ENCODE assay signal across 17 cellular contexts in genomic region chr16:565420-566330, GRCh38. TPM values are rescaled to one million over a fixed set of nuclear protein-coding genes. Genes with fewer than 3 reads are reported as not detected.
DNase-seq lines count a peak whose midpoint lies in the region; ATAC-seq and TF ChIP-seq lines count a peak whose summit lies in the region.
"Had no signal": no experiment of that assay in that cellular context is flagged by ENCODE, and none has a peak within 500 bp of the region (broad histone marks: within the 10 kb centered on the region; RNA-seq: fewer than 3 reads in every experiment).

No MANE protein-coding gene starts in this region.

- peak overlapping the region; percentile 73 to 95 (median 92) for H3K27ac Mint-ChIP-seq in nephron
- no peak overlapping the region for H3K27ac Mint-ChIP-seq in activated naive CD4-positive, alpha-beta T cell treated with anti-CD3 and anti-CD28 coated beads, Interleukin-2, amount 50 U/mL, for 72 hours

- no peak for TF ChIP-seq RAD21 in Ishikawa (IDR thresholded peaks at IDR 0.05; ENCODE audit: low read depth)

- peak overlapping the region; percentile 91 to 99 (median 98) for H3K4me2 ChIP-seq in BLaER1 treated with 17β-estradiol and CSF1 and Interleukin-3, amounts not matched to agents 10 nM and 100 nM

- ATAC-seq in activated naive CD4-positive, alpha-beta T cell treated with anti-CD3 and anti-CD28 coated beads, Interleukin-2, amount 50 U/mL, for 72 hours, result no peak

- H3K9me3 Mint-ChIP-seq in nephron, result no peaks in the 10 kb centered on the region
- no peaks in the 10 kb centered on the region for H3K9me3 Mint-ChIP-seq in activated naive CD4-positive, alpha-beta T cell treated with anti-CD3 and anti-CD28 coated beads, Interleukin-2, amount 50 U/mL, for 72 hours
- H3K9me3 Mint-ChIP-seq: activated CD4-positive, alpha-beta memory T cell treated with anti-CD3 and anti-CD28 coated beads for 36 hours; activated T-helper 2 cell treated with anti-CD3 and anti-CD28 coated beads, Interferon-gamma antibody, Interleukin-2, Interleukin-4, amounts not matched to agents 10 μg/mL and 5 μg/mL and 100 μg/mL, durations not matched to agents 14 hours and 24 hours and 36 hours had no signal

- peaks cover 27% of the 10 kb centered on the region for H3K4me1 Mint-ChIP-seq in nephron

- no peaks in the 10 kb centered on the region for H3K36me3 ChIP-seq in BLaER1 treated with 17β-estradiol and CSF1 and Interleukin-3, amounts not matched to agents 10 nM and 100 nM

- peaks cover 0 to 37% (median 11%) of the 10 kb centered on the region in 11 experiments; a peak in 12 of 22 replicates for H4K20me1 ChIP-seq in BLaER1 treated with 17β-estradiol and CSF1 and Interleukin-3, amounts not matched to agents 10 nM and 100 nM

- peak overlapping the region in 6 of 10 experiments; percentile 48 to 61 (median 55); a peak in 11 of 20 replicates for H3K4me3 ChIP-seq in BLaER1 treated with 17β-estradiol and CSF1 and Interleukin-3, amounts not matched to agents 10 nM and 100 nM

- peak overlapping the region; percentile 47 to 86 (median 76); a peak in 18 of 22 replicates for H3K27ac ChIP-seq in BLaER1 treated with 17β-estradiol and CSF1 and Interleukin-3, amounts not matched to agents 10 nM and 100 nM
- peak overlapping the region; percentile 70 for H3K27ac ChIP-seq in VCaP

- TF ChIP-seq CTCF in VCaP (conservative IDR thresholded peaks at IDR 0.05) (no peak), nephron (IDR thresholded peaks at IDR 0.05; ENCODE audit: unreplicated experiment in 3 of 3) (no peak)

- peaks cover 45 to 74% (median 58%) of the 10 kb centered on the region in 10 experiments for H3K4me1 ChIP-seq in BLaER1 treated with 17β-estradiol and CSF1 and Interleukin-3, amounts not matched to agents 10 nM and 100 nM

- peak overlapping the region; percentile 60 to 66 (median 61) for H3K4me3 Mint-ChIP-seq in nephron
- H3K4me3 Mint-ChIP-seq: activated CD4-positive, alpha-beta memory T cell treated with anti-CD3 and anti-CD28 coated beads for 36 hours had no signal

- DNase-seq in SW 1271 (lab: John Stamatoyannopoulos, UW), result no peak
- DNase-seq in NOMO-1 treated with DMSO at 0.1 percent for 48 hours (lab: John Stamatoyannopoulos, UW; ENCODE audit: unreplicated experiment), result no peak
- DNase-seq in NCI-H526 (lab: John Stamatoyannopoulos, UW), result no peak
- DNase-seq in activated naive CD4-positive, alpha-beta T cell treated with anti-CD3 and anti-CD28 coated beads, Interleukin-2, amount 50 U/mL, for 72 hours (ENCODE audit: low spot score in 2 of 2), result no peak
- DNase-seq: activated CD4-positive, alpha-beta memory T cell treated with anti-CD3 and anti-CD28 coated beads for 36 hours; DMS53; NCI-H1092 treated with DMSO at 0.1 percent for 48 hours; stimulated activated CD4-positive, alpha-beta T cell treated with anti-CD3 and anti-CD28 coated beads, Interleukin-15, amount 100 ng/mL, for 24 hours; T-helper 2 cell had no signal

- no peak for TF ChIP-seq EP300 in Ishikawa (IDR thresholded peaks at IDR 0.05; ENCODE audit: borderline replicate concordance)

- H3K9me3 ChIP-seq in BLaER1 treated with 17β-estradiol and CSF1 and Interleukin-3, amounts not matched to agents 10 nM and 100 nM (replicated peaks in 1 of 11), result no peaks in the 10 kb centered on the region

- no peaks in the 10 kb centered on the region for H3K36me3 Mint-ChIP-seq in nephron (ENCODE audit: low read depth)
- H3K36me3 Mint-ChIP-seq in activated naive CD4-positive, alpha-beta T cell treated with anti-CD3 and anti-CD28 coated beads, Interleukin-2, amount 50 U/mL, for 72 hours, result no peaks in the 10 kb centered on the region
- H3K36me3 Mint-ChIP-seq: activated CD4-positive, alpha-beta memory T cell treated with anti-CD3 and anti-CD28 coated beads for 36 hours had no signal

- peaks cover 24 to 36% (median 31%) of the 10 kb centered on the region in 11 experiments for H3K27me3 ChIP-seq in BLaER1 treated with 17β-estradiol and CSF1 and Interleukin-3, amounts not matched to agents 10 nM and 100 nM

- peaks cover 16% of the 10 kb centered on the region for H3K27me3 Mint-ChIP-seq in nephron (ENCODE audit: low read depth)

- H3K9ac ChIP-seq in BLaER1 treated with 17β-estradiol and CSF1 and Interleukin-3, amounts not matched to agents 10 nM and 100 nM, result peak overlapping the region in 10 of 11 experiments; percentile 69 to 94 (median 89); a peak in 19 of 22 replicates

TF ChIP-seq in Ishikawa, 13 proteins besides CTCF, POLR2A, EP300 and RAD21:
- TF ChIP-seq TCF12 (IDR thresholded peaks at IDR 0.05; ENCODE audit: low read depth) (0 out of 2 replicates have a peak, but pooled peaks have one; percentile 20), YY1 (IDR thresholded peaks at IDR 0.05; ENCODE audit: low read depth) (no peak), TAF1 (IDR thresholded peaks at IDR 0.05; ENCODE audit: low read depth) (0 out of 2 replicates have a peak, but pooled peaks have one; percentile 4), ZBTB7A (IDR thresholded peaks at IDR 0.05; ENCODE audit: low read depth) (peak; percentile 82; the same call in 1 of the 2 replicates), NFIC (IDR thresholded peaks at IDR 0.05) (peak; percentile 56; the same call in 1 of the 2 replicates), CEBPB (IDR thresholded peaks at IDR 0.05) (no peak), EGR1 (IDR thresholded peaks at IDR 0.05) (no peak; the same call in 1 of the 2 replicates)

RNA-seq across cellular contexts. Expression of gene NHLRC4, which starts 1.1 kb away (rescaled TPM):
- 1 to 10 TPM in 1 of 2 donors, under 1 TPM in 1; 0.59 to 1.8 TPM for total RNA-seq in activated naive CD4-positive, alpha-beta T cell treated with anti-CD3 and anti-CD28 coated beads, Interleukin-2, amount 50 U/mL, for 72 hours

RNA-seq across cellular contexts. Expression of gene PIGQ, which starts 4.1 kb away (rescaled TPM):
- 10 to 100 TPM; 21.9 to 24.2 TPM for total RNA-seq in activated naive CD4-positive, alpha-beta T cell treated with anti-CD3 and anti-CD28 coated beads, Interleukin-2, amount 50 U/mL, for 72 hours

RNA-seq across cellular contexts. Expression of gene PRR35, which starts 5.5 kb away (rescaled TPM):
- not detected for total RNA-seq in activated naive CD4-positive, alpha-beta T cell treated with anti-CD3 and anti-CD28 coated beads, Interleukin-2, amount 50 U/mL, for 72 hours
- total RNA-seq: activated CD4-positive, alpha-beta memory T cell treated with anti-CD3 and anti-CD28 coated beads for 36 hours; activated T-helper 2 cell treated with anti-CD3 and anti-CD28 coated beads, Interferon-gamma antibody, Interleukin-2, Interleukin-4, amounts not matched to agents 10 μg/mL and 5 μg/mL and 100 μg/mL, durations not matched to agents 14 hours and 24 hours and 36 hours; HT-29; mesenteric fat pad; temporal lobe had no signal

RNA-seq across cellular contexts. Expression of gene RAB40C, which starts 24.2 kb away (rescaled TPM):
- 10 to 100 TPM; 12.1 to 13.0 TPM for total RNA-seq in activated naive CD4-positive, alpha-beta T cell treated with anti-CD3 and anti-CD28 coated beads, Interleukin-2, amount 50 U/mL, for 72 hours

RNA-seq across cellular contexts. Expression of gene CAPN15, which starts 38.2 kb away (rescaled TPM):
- total RNA-seq in activated naive CD4-positive, alpha-beta T cell treated with anti-CD3 and anti-CD28 coated beads, Interleukin-2, amount 50 U/mL, for 72 hours, result 10 to 100 TPM; 55.5 to 76.5 TPM

Comparison
In these comparisons a context has a peak if more than half of its experiments do, and no peak if none do; other contexts are left out.
1. H3K27ac Mint-ChIP-seq: peak in nephron (3 of 3); none in activated naive CD4-positive, alpha-beta T cell treated with anti-CD3 and anti-CD28 coated beads, Interleukin-2, amount 50 U/mL, for 72 hours (0 of 2).